ENCODE assay signal across 27 cellular contexts in genomic region chr17:75915268-75915667, GRCh38. TPM values are rescaled to one million over a fixed set of nuclear protein-coding genes. Genes with fewer than 3 reads are reported as not detected.
DNase-seq lines count a peak whose midpoint lies in the region; ATAC-seq, FAIRE-seq and TF ChIP-seq lines count a peak whose summit lies in the region.
"Had no signal": no experiment of that assay in that cellular context is flagged by ENCODE, and none has a peak within 500 bp of the region (broad histone marks: within the 10 kb centered on the region; RNA-seq: fewer than 3 reads in every experiment).

No MANE protein-coding gene starts in this region.

- TF ChIP-seq CTCF in HepG2 (CRISPR knock-in tag; IDR thresholded peaks at IDR 0.05) (no peak; the same call in 1 of the 2 replicates), right lobe of liver (IDR thresholded peaks at IDR 0.05) (no peak), RWPE1 (conservative IDR thresholded peaks at IDR 0.05; ENCODE audit: low read depth) (no peak)

- no TSS peak for BruUV-seq in HepG2 (replicated peaks; lab: Mats Ljungman, UMichigan)

- no peaks in the 10 kb centered on the region for H3K27me3 Mint-ChIP-seq in activated CD4-positive, alpha-beta T cell treated with anti-CD3 and anti-CD28 coated beads, Interleukin-2, amount 10 ng/mL, durations not matched to agents 7 days and 5 days
- H3K27me3 Mint-ChIP-seq: CD4-positive, alpha-beta memory T cell; IgD-negative memory B cell had no signal

- H3K9me3 ChIP-seq in HepG2 (ENCODE audit: low read length) (no peaks in the 10 kb centered on the region), right lobe of liver (no peaks in the 10 kb centered on the region)
- H3K9me3 ChIP-seq: A549 had no signal

- H3K4me3 Mint-ChIP-seq in activated CD4-positive, alpha-beta T cell treated with anti-CD3 and anti-CD28 coated beads, Interleukin-2, amount 10 ng/mL, durations not matched to agents 7 days and 5 days, result no peak overlapping the region
- H3K4me3 Mint-ChIP-seq: CD4-positive, alpha-beta memory T cell; HFFc6; IgD-negative memory B cell had no signal

- H3K4me1 Mint-ChIP-seq in activated CD4-positive, alpha-beta T cell treated with anti-CD3 and anti-CD28 coated beads, Interleukin-2, amount 10 ng/mL, durations not matched to agents 7 days and 5 days, result peaks cover 3% of the 10 kb centered on the region

- no peak overlapping the region for H3K27ac Mint-ChIP-seq in activated CD4-positive, alpha-beta T cell treated with anti-CD3 and anti-CD28 coated beads, Interleukin-2, amount 10 ng/mL, durations not matched to agents 7 days and 5 days
- H3K27ac Mint-ChIP-seq: CD4-positive, alpha-beta memory T cell; HFFc6; IgD-negative memory B cell had no signal

- CTCF ChIA-PET in HepG2 (lab: Yijun Ruan, JAX; ENCODE audit: low intra/inter-chr PET ratio, low total read pairs) (no interaction called here), RWPE1 (lab: Yijun Ruan, JAX) (no interaction called here)
- CTCF ChIA-PET in activated CD4-positive, alpha-beta T cell treated with anti-CD3 and anti-CD28 coated beads, Interleukin-2, amount 10 ng/mL, durations not matched to agents 7 days and 5 days (lab: Charles Lee), result interaction anchor here (0.7 to 1.1 kb wide), 2 partner anchors 10 to 33 kb away, joined by 3 read pairs; no protein-coding TSS in a partner anchor

- H3K36me3 Mint-ChIP-seq in activated CD4-positive, alpha-beta T cell treated with anti-CD3 and anti-CD28 coated beads, Interleukin-2, amount 10 ng/mL, durations not matched to agents 7 days and 5 days (ENCODE audit: low read depth), result peaks cover 4% of the 10 kb centered on the region

- TF ChIP-seq POLR2A in HepG2 (IDR thresholded peaks at IDR 0.05; ENCODE audit: insufficient read depth in 1 of 2, low read depth in 2 of 2, low read length in 2 of 2) (no peak), right lobe of liver (IDR thresholded peaks at IDR 0.05) (no peak)

- intact Hi-C loops in HepG2 (cut with micrococcal nuclease; ENCODE audit: unreplicated experiment) (no loop called here), right lobe of liver (cut with DNase I) (no loop called here), left colon (cut with DNase I, micrococcal nuclease) (no loop called here)

- no peaks in the 10 kb centered on the region for H3K27me3 ChIP-seq in HepG2 (ENCODE audit: control insufficient read depth in 1 of 2, insufficient read depth in 2 of 2, low read length in 2 of 2)
- H3K27me3 ChIP-seq in right lobe of liver, result no peaks in the 10 kb centered on the region

- peak overlapping the region; percentile 14; the same call in 1 of the 2 replicates for H3K4me2 ChIP-seq in HepG2 (ENCODE audit: low read depth, low read length)
- H3K4me2 ChIP-seq: A549 had no signal

- H3K4me3 ChIP-seq in HepG2 (replicated peaks in 1 of 3; ENCODE audit: insufficient read depth in 1 of 3, low read depth in 2 of 3, low read length in 3 of 3) (no peak overlapping the region; a peak in 1 of 6 replicates), right lobe of liver (no peak overlapping the region)
- H3K4me3 ChIP-seq: A549, GM12878 had no signal

- FAIRE-seq in HepG2 (lab: Jason Lieb, UNC), result no peak
- FAIRE-seq: A549, GM12878, H54 had no signal

- H3K9ac ChIP-seq in HepG2 (ENCODE audit: insufficient read depth, low read depth, low read length), result no peak overlapping the region

- in situ Hi-C loops in HepG2 (cut with HindIII; ENCODE audit: extremely low pct_ligation_motif_present, low pct_unique_long_range_greater_than_20kb), result no loop called here

- H4K20me1 ChIP-seq in HepG2 (ENCODE audit: insufficient read depth, low read length), result no peaks in the 10 kb centered on the region

- no peaks in the 10 kb centered on the region for H3K36me3 ChIP-seq in HepG2 (replicated peaks in 1 of 2; ENCODE audit: control insufficient read depth in 1 of 2, insufficient read depth in 2 of 2, low read length in 2 of 2)
- no peaks in the 10 kb centered on the region for H3K36me3 ChIP-seq in right lobe of liver

- H3K4me1 ChIP-seq in HepG2 (ENCODE audit: insufficient read depth, low read length) (peaks cover 28% of the 10 kb centered on the region), right lobe of liver (no peaks in the 10 kb centered on the region)
- H3K4me1 ChIP-seq: A549 had no signal

- no peaks in the 10 kb centered on the region for H3K9me3 Mint-ChIP-seq in activated CD4-positive, alpha-beta T cell treated with anti-CD3 and anti-CD28 coated beads, Interleukin-2, amount 10 ng/mL, durations not matched to agents 7 days and 5 days
- H3K9me3 Mint-ChIP-seq: CD4-positive, alpha-beta memory T cell; HFFc6; IgD-negative memory B cell had no signal

- no peak overlapping the region for H3K27ac ChIP-seq in HepG2 (ENCODE audit: extremely low read length, insufficient read depth, low read length)
- H3K27ac ChIP-seq in right lobe of liver, result no peak overlapping the region
- H3K27ac ChIP-seq in RWPE1, result peak overlapping the region; percentile 11; the same call in 1 of the 2 replicates
- H3K27ac ChIP-seq: A549 had no signal

- POLR2A ChIA-PET in HepG2 (lab: Yijun Ruan, JAX), result interaction anchor here (1.0 to 2.7 kb wide), 4 partner anchors 10 to 88 kb away, joined by 3 to 12 read pairs (median 4); partner anchors contain the start of genes FBF1 and MRPL38
- POLR2A ChIA-PET in RWPE1 (lab: Yijun Ruan, JAX; ENCODE audit: low non-redundant PET), result no interaction called here
- POLR2A ChIA-PET in activated CD4-positive, alpha-beta T cell treated with anti-CD3 and anti-CD28 coated beads, Interleukin-2, amount 10 ng/mL, durations not matched to agents 7 days and 5 days (lab: Charles Lee), result no interaction called here

- 87% methylated on average over 8 of the region's 8 CpGs for WGBS in HepG2 (ENCODE audit: low lambda C conversion rate)
- 93% methylated on average over 5 of the region's 8 CpGs for WGBS in right lobe of liver (ENCODE audit: insufficient coverage, low coverage, low lambda C conversion rate, missing lambda C conversion rate)

- no peak for TF ChIP-seq RAD21 in HepG2 (CRISPR knock-in tag; IDR thresholded peaks at IDR 0.05)

- no peaks in the 10 kb centered on the region for H3K79me2 ChIP-seq in HepG2 (ENCODE audit: insufficient read depth, low read length)

- DNase-seq in HepG2 (ENCODE audit: low spot score) (no peak), right lobe of liver (no peak), RWPE1 (ENCODE audit: low spot score) (no peak), left colon (no peak), NCI-H1417 (lab: John Stamatoyannopoulos, UW) (no peak)
- no peak for DNase-seq in activated CD4-positive, alpha-beta T cell treated with anti-CD3 and anti-CD28 coated beads, Interleukin-2, amount 10 ng/mL, durations not matched to agents 7 days and 5 days
- DNase-seq: AML-193; C1 segment of cervical spinal cord; CD4-positive, alpha-beta memory T cell; COR-L47; DMS79; EL; GDM1; HFFc6; NCI-H1048; NCI-H1436; NCI-H187 treated with DMSO at 0.1 percent for 48 hours; NCI-H2171 treated with DMSO at 0.1 percent for 48 hours; NCI-H345; NCI-H510A treated with DMSO at 0.1 percent for 48 hours; T-helper 1 cell had no signal

- H2AFZ ChIP-seq in HepG2 (ENCODE audit: low read length), result no peak overlapping the region

- peak; percentile 36 for ATAC-seq in HepG2
- ATAC-seq in right lobe of liver, result no peak
- peak; percentile 8 for ATAC-seq in left colon
- ATAC-seq in HG03280 (IDR thresholded peaks at IDR 0.05; ENCODE audit: unreplicated experiment), result no peak
- ATAC-seq: GM12878, Right ventricle myocardium inferior had no signal

- TF ChIP-seq EP300 in HepG2 (IDR thresholded peaks at IDR 0.05; ENCODE audit: low read depth in 2 of 2, low read length in 2 of 2) (no peak), HepG2 (CRISPR knock-in tag; IDR thresholded peaks at IDR 0.05; ENCODE audit: borderline replicate concordance) (no peak)

RNA-seq across cellular contexts. Expression of gene MRPL38, which starts 10.6 kb away (rescaled TPM):
- total RNA-seq in HepG2 (2016; rRNA removed; fragmentation: Illumina TruSeq; extraction: Trizol) (88.8 and 125 TPM in 2 replicates), right lobe of liver (10 to 100 TPM; 46.1 to 79.8 (median 57.3) TPM), left colon (100 to 1,000 TPM in 1 of 2 donors, 10 to 100 TPM in 1; 84.2 to 111 TPM)
- total RNA-seq in HepG2 (2016; cell fraction: cytosol; rRNA removed; fragmentation: Illumina TruSeq; extraction: Trizol; ENCODE audit: low read depth), result 53.2 and 53.6 TPM in 2 replicates
- total RNA-seq in HepG2 (2016; cell fraction: insoluble cytoplasmic fraction; rRNA removed; fragmentation: Illumina TruSeq; extraction: Trizol), result 73.5 and 128 TPM in 2 replicates
- total RNA-seq in HepG2 (2016; cell fraction: membrane; rRNA removed; fragmentation: Illumina TruSeq; extraction: Trizol), result 62.4 and 67.5 TPM in 2 replicates
- total RNA-seq in HepG2 (2016; cell fraction: nucleus; rRNA removed; fragmentation: Illumina TruSeq; extraction: Trizol), result 71.0 and 89.4 TPM in 2 replicates
- polyA plus RNA-seq in HepG2 (2011; rRNA removed), result 83.7 and 91.0 TPM in 2 replicates
- 36.5 and 58.7 TPM in 2 replicates for polyA plus RNA-seq in HepG2 (2011; cell fraction: cytosol; rRNA removed)
- polyA plus RNA-seq in HepG2 (2011; cell fraction: nucleus; rRNA removed), result 354 and 357 TPM in 2 replicates
- polyA plus RNA-seq in HepG2 (2012), result 56.1 and 67.2 TPM in 2 replicates
- 36.0 and 42.4 TPM in 2 replicates for polyA plus RNA-seq in HepG2 (2016; cell fraction: cytosol; fragmentation: Illumina TruSeq; extraction: Trizol; ENCODE audit: low read depth)
- polyA plus RNA-seq in HepG2 (2016; cell fraction: insoluble cytoplasmic fraction; fragmentation: Illumina TruSeq; extraction: Trizol; ENCODE audit: low read depth), result 69.7 and 88.6 TPM in 2 replicates
- 48.5 and 49.3 TPM in 2 replicates for polyA plus RNA-seq in HepG2 (2016; cell fraction: membrane; fragmentation: Illumina TruSeq; extraction: Trizol; ENCODE audit: low read depth)
- polyA plus RNA-seq in HepG2 (2016; cell fraction: nucleus; fragmentation: Illumina TruSeq; extraction: Trizol; ENCODE audit: insufficient read depth, low read depth), result 191 and 212 TPM in 2 replicates
- polyA minus RNA-seq in HepG2 (2011; rRNA and poly(A)+ RNA removed; ENCODE audit: low replicate concordance), result 110 and 142 TPM in 2 replicates
- polyA minus RNA-seq in HepG2 (2011; cell fraction: cytosol; rRNA and poly(A)+ RNA removed), result 44.8 and 58.7 TPM in 2 replicates
- polyA minus RNA-seq in HepG2 (2011; cell fraction: nucleus; rRNA and poly(A)+ RNA removed), result 57.4 and 57.8 TPM in 2 replicates
- 10 to 100 TPM; 95.9 to 97.5 TPM for total RNA-seq in activated CD4-positive, alpha-beta T cell treated with anti-CD3 and anti-CD28 coated beads, Interleukin-2, amount 10 ng/mL, durations not matched to agents 7 days and 5 days

RNA-seq across cellular contexts. Expression of gene TRIM65, which starts 18.5 kb away (rescaled TPM):
- total RNA-seq in HepG2 (2016; rRNA removed; fragmentation: Illumina TruSeq; extraction: Trizol), result 22.4 and 24.6 TPM in 2 replicates
- 3.6 and 3.8 TPM in 2 replicates for total RNA-seq in HepG2 (2016; cell fraction: cytosol; rRNA removed; fragmentation: Illumina TruSeq; extraction: Trizol; ENCODE audit: low read depth)
- total RNA-seq in HepG2 (2016; cell fraction: insoluble cytoplasmic fraction; rRNA removed; fragmentation: Illumina TruSeq; extraction: Trizol), result 23.0 and 23.6 TPM in 2 replicates
- 8.9 and 9.0 TPM in 2 replicates for total RNA-seq in HepG2 (2016; cell fraction: membrane; rRNA removed; fragmentation: Illumina TruSeq; extraction: Trizol)
- 11.5 and 14.9 TPM in 2 replicates for total RNA-seq in HepG2 (2016; cell fraction: nucleus; rRNA removed; fragmentation: Illumina TruSeq; extraction: Trizol)
- polyA plus RNA-seq in HepG2 (2011; rRNA removed), result 10.3 and 15.2 TPM in 2 replicates
- polyA plus RNA-seq in HepG2 (2011; cell fraction: cytosol; rRNA removed), result 10.5 and 11.9 TPM in 2 replicates
- 14.3 and 15.6 TPM in 2 replicates for polyA plus RNA-seq in HepG2 (2011; cell fraction: nucleus; rRNA removed)
- 9.0 and 10.3 TPM in 2 replicates for polyA plus RNA-seq in HepG2 (2012)
- 2.4 and 2.5 TPM in 2 replicates for polyA plus RNA-seq in HepG2 (2016; cell fraction: cytosol; fragmentation: Illumina TruSeq; extraction: Trizol; ENCODE audit: low read depth)
- polyA plus RNA-seq in HepG2 (2016; cell fraction: insoluble cytoplasmic fraction; fragmentation: Illumina TruSeq; extraction: Trizol; ENCODE audit: low read depth), result 18.6 and 20.0 TPM in 2 replicates
- 5.1 and 5.7 TPM in 2 replicates for polyA plus RNA-seq in HepG2 (2016; cell fraction: membrane; fragmentation: Illumina TruSeq; extraction: Trizol; ENCODE audit: low read depth)
- 31.5 and 31.7 TPM in 2 replicates for polyA plus RNA-seq in HepG2 (2016; cell fraction: nucleus; fragmentation: Illumina TruSeq; extraction: Trizol; ENCODE audit: insufficient read depth, low read depth)
- 13.4 and 15.0 TPM in 2 replicates for polyA minus RNA-seq in HepG2 (2011; rRNA and poly(A)+ RNA removed; ENCODE audit: low replicate concordance)
- 8.8 and 8.9 TPM in 2 replicates for polyA minus RNA-seq in HepG2 (2011; cell fraction: cytosol; rRNA and poly(A)+ RNA removed)
- 4.0 and 5.3 TPM in 2 replicates for polyA minus RNA-seq in HepG2 (2011; cell fraction: nucleus; rRNA and poly(A)+ RNA removed)
- total RNA-seq in right lobe of liver, result 1 to 10 TPM; 5.9 to 8.1 (median 7.6) TPM
- total RNA-seq in left colon, result 10 to 100 TPM; 15.0 to 18.7 TPM
- total RNA-seq in activated CD4-positive, alpha-beta T cell treated with anti-CD3 and anti-CD28 coated beads, Interleukin-2, amount 10 ng/mL, durations not matched to agents 7 days and 5 days, result 10 to 100 TPM; 26.5 to 28.7 TPM

RNA-seq across cellular contexts. Expression of gene FBF1, which starts 25.6 kb away (rescaled TPM):
- total RNA-seq in HepG2 (2016; rRNA removed; fragmentation: Illumina TruSeq; extraction: Trizol) (3.5 and 8.1 TPM in 2 replicates), right lobe of liver (1 to 10 TPM in 5 of 6 experiments, under 1 TPM in 1; 0.86 to 3.1 (median 2.7) TPM), left colon (1 to 10 TPM; 5.2 to 5.5 TPM)
- total RNA-seq in HepG2 (2016; cell fraction: cytosol; rRNA removed; fragmentation: Illumina TruSeq; extraction: Trizol; ENCODE audit: low read depth), result 9.1 and 11.4 TPM in 2 replicates
- total RNA-seq in HepG2 (2016; cell fraction: insoluble cytoplasmic fraction; rRNA removed; fragmentation: Illumina TruSeq; extraction: Trizol), result 2.6 and 8.5 TPM in 2 replicates
- 4.8 and 6.0 TPM in 2 replicates for total RNA-seq in HepG2 (2016; cell fraction: membrane; rRNA removed; fragmentation: Illumina TruSeq; extraction: Trizol)
- total RNA-seq in HepG2 (2016; cell fraction: nucleus; rRNA removed; fragmentation: Illumina TruSeq; extraction: Trizol), result 10.2 TPM in 2 replicates
- 2.4 and 2.7 TPM in 2 replicates for polyA plus RNA-seq in HepG2 (2011; rRNA removed)
- 0.77 and 1.5 TPM in 2 replicates for polyA plus RNA-seq in HepG2 (2011; cell fraction: cytosol; rRNA removed)
- 17.0 and 21.4 TPM in 2 replicates for polyA plus RNA-seq in HepG2 (2011; cell fraction: nucleus; rRNA removed)
- polyA plus RNA-seq in HepG2 (2012), result 1.5 and 1.6 TPM in 2 replicates
- polyA plus RNA-seq in HepG2 (2016; cell fraction: cytosol; fragmentation: Illumina TruSeq; extraction: Trizol; ENCODE audit: low read depth), result 1.0 and 1.8 TPM in 2 replicates
- polyA plus RNA-seq in HepG2 (2016; cell fraction: insoluble cytoplasmic fraction; fragmentation: Illumina TruSeq; extraction: Trizol; ENCODE audit: low read depth), result 1.8 and 3.2 TPM in 2 replicates
- 1.5 and 2.3 TPM in 2 replicates for polyA plus RNA-seq in HepG2 (2016; cell fraction: membrane; fragmentation: Illumina TruSeq; extraction: Trizol; ENCODE audit: low read depth)
- polyA plus RNA-seq in HepG2 (2016; cell fraction: nucleus; fragmentation: Illumina TruSeq; extraction: Trizol; ENCODE audit: insufficient read depth, low read depth), result 19.0 and 21.2 TPM in 2 replicates
- polyA minus RNA-seq in HepG2 (2011; rRNA and poly(A)+ RNA removed; ENCODE audit: low replicate concordance), result 2.2 and 13.0 TPM in 2 replicates
- 1.2 and 2.1 TPM in 2 replicates for polyA minus RNA-seq in HepG2 (2011; cell fraction: cytosol; rRNA and poly(A)+ RNA removed)
- 6.3 and 6.5 TPM in 2 replicates for polyA minus RNA-seq in HepG2 (2011; cell fraction: nucleus; rRNA and poly(A)+ RNA removed)
- 10 to 100 TPM; 21.7 to 23.5 TPM for total RNA-seq in activated CD4-positive, alpha-beta T cell treated with anti-CD3 and anti-CD28 coated beads, Interleukin-2, amount 10 ng/mL, durations not matched to agents 7 days and 5 days

RNA-seq across cellular contexts. Expression of gene TRIM47, which starts 36.9 kb away (rescaled TPM):
- 59.7 and 82.0 TPM in 2 replicates for total RNA-seq in HepG2 (2016; rRNA removed; fragmentation: Illumina TruSeq; extraction: Trizol)
- total RNA-seq in HepG2 (2016; cell fraction: cytosol; rRNA removed; fragmentation: Illumina TruSeq; extraction: Trizol; ENCODE audit: low read depth), result 24.8 and 27.6 TPM in 2 replicates
- 52.0 and 87.1 TPM in 2 replicates for total RNA-seq in HepG2 (2016; cell fraction: insoluble cytoplasmic fraction; rRNA removed; fragmentation: Illumina TruSeq; extraction: Trizol)
- 34.8 and 37.7 TPM in 2 replicates for total RNA-seq in HepG2 (2016; cell fraction: membrane; rRNA removed; fragmentation: Illumina TruSeq; extraction: Trizol)
- total RNA-seq in HepG2 (2016; cell fraction: nucleus; rRNA removed; fragmentation: Illumina TruSeq; extraction: Trizol), result 65.7 and 73.6 TPM in 2 replicates
- polyA plus RNA-seq in HepG2 (2011; rRNA removed), result 33.5 and 45.8 TPM in 2 replicates
- polyA plus RNA-seq in HepG2 (2011; cell fraction: cytosol; rRNA removed), result 29.2 and 33.8 TPM in 2 replicates
- 126 and 158 TPM in 2 replicates for polyA plus RNA-seq in HepG2 (2011; cell fraction: nucleus; rRNA removed)
- 46.3 and 58.3 TPM in 2 replicates for polyA plus RNA-seq in HepG2 (2012)
- polyA plus RNA-seq in HepG2 (2016; cell fraction: cytosol; fragmentation: Illumina TruSeq; extraction: Trizol; ENCODE audit: low read depth), result 11.8 and 13.6 TPM in 2 replicates
- 67.4 and 93.5 TPM in 2 replicates for polyA plus RNA-seq in HepG2 (2016; cell fraction: insoluble cytoplasmic fraction; fragmentation: Illumina TruSeq; extraction: Trizol; ENCODE audit: low read depth)
- 24.7 and 30.6 TPM in 2 replicates for polyA plus RNA-seq in HepG2 (2016; cell fraction: membrane; fragmentation: Illumina TruSeq; extraction: Trizol; ENCODE audit: low read depth)
- 129 and 138 TPM in 2 replicates for polyA plus RNA-seq in HepG2 (2016; cell fraction: nucleus; fragmentation: Illumina TruSeq; extraction: Trizol; ENCODE audit: insufficient read depth, low read depth)
- 24.4 and 64.0 TPM in 2 replicates for polyA minus RNA-seq in HepG2 (2011; rRNA and poly(A)+ RNA removed; ENCODE audit: low replicate concordance)
- polyA minus RNA-seq in HepG2 (2011; cell fraction: cytosol; rRNA and poly(A)+ RNA removed), result 30.4 and 41.4 TPM in 2 replicates
- 31.9 and 40.8 TPM in 2 replicates for polyA minus RNA-seq in HepG2 (2011; cell fraction: nucleus; rRNA and poly(A)+ RNA removed)
- 10 to 100 TPM in 5 of 6 experiments, 1 to 10 TPM in 1; 9.1 to 27.0 (median 21.5) TPM for total RNA-seq in right lobe of liver
- 10 to 100 TPM; 44.8 to 61.8 TPM for total RNA-seq in left colon
- total RNA-seq in activated CD4-positive, alpha-beta T cell treated with anti-CD3 and anti-CD28 coated beads, Interleukin-2, amount 10 ng/mL, durations not matched to agents 7 days and 5 days, result 10 to 100 TPM; 33.9 to 43.4 TPM

Comparison
In these comparisons a context has a peak if more than half of its experiments do, and no peak if none do; other contexts are left out.
1. ATAC-seq: peak in HepG2 (single experiment) and left colon (single experiment); none in right lobe of liver (0 of 4) and HG03280 (single experiment).